35 cellular contexts compared by ENCODE assay signal in genomic region chr4:83846193-83846830, GRCh38.
"Had no signal": no experiment of that assay in that cellular context is flagged by ENCODE, and none has a peak within 500 bp of the region (broad histone marks: within the 10 kb centered on the region; RNA-seq: fewer than 3 reads in every experiment).

No MANE protein-coding gene starts in this region.

- H3K4me3 ChIP-seq: ascending aorta, MG63, Peyer's patch, SJCRH30, SK-N-MC had no signal

- DNase-seq: activated CD4-positive, alpha-beta T cell treated with anti-CD3 and anti-CD28 coated beads for 36 hours; activated CD4-positive, alpha-beta T cell treated with anti-CD3 and anti-CD28 coated beads, Interleukin-2, amount 10 ng/mL, durations not matched to agents 7 days and 5 days; activated CD4-positive, alpha-beta T cell treated with anti-CD3 and anti-CD28 coated beads, Interleukin-2, amount 50 U/mL, for 48 hours; activated CD8-positive, alpha-beta T cell treated with anti-CD3 and anti-CD28 coated beads, Interleukin-2, amount 10 ng/mL, durations not matched to agents 7 days and 5 days; activated gamma-delta T cell; activated naive CD4-positive, alpha-beta T cell treated with Interleukin-2 at 50 U/mL for 16 hours; activated naive CD8-positive, alpha-beta T cell treated with anti-CD3 and anti-CD28 coated beads, Interleukin-2, amount 10 ng/mL, durations not matched to agents 7 days and 5 days; activated T-cell treated with anti-CD3 and anti-CD28 coated beads, Interleukin-2, amount 50 U/mL, for 24 hours; amygdala; caudate nucleus; cerebellar nuclear complex; Kasumi-1; KG1; MG63; NCI-H1048; NCI-H1105 treated with DMSO at 0.1 percent for 48 hours; NCI-H1436; NCI-H1694; NCI-H1930; NCI-H2081 treated with DMSO at 0.1 percent for 48 hours; NCI-H510A; NCI-H526; NCI-H748 treated with DMSO at 0.1 percent for 48 hours; NK-92 treated with Interleukin-12 subunit alpha and Interleukin-12 subunit beta, amount 100 ng/mL, for 24 hours; PC-3; Peyer's patch; RPMI8226; SHP77; SJCRH30; T1000 had no signal

- H3K27ac Mint-ChIP-seq: activated CD4-positive, alpha-beta T cell treated with anti-CD3 and anti-CD28 coated beads for 36 hours; activated CD4-positive, alpha-beta T cell treated with anti-CD3 and anti-CD28 coated beads, Interleukin-2, amount 10 ng/mL, durations not matched to agents 7 days and 5 days; activated CD8-positive, alpha-beta T cell treated with anti-CD3 and anti-CD28 coated beads, Interleukin-2, amount 10 ng/mL, durations not matched to agents 7 days and 5 days; activated naive CD4-positive, alpha-beta T cell treated with anti-CD3 and anti-CD28 coated beads, Interleukin-2, amount 50 U/mL, for 24 hours; activated naive CD8-positive, alpha-beta T cell treated with anti-CD3 and anti-CD28 coated beads, Interleukin-2, amount 10 ng/mL, durations not matched to agents 7 days and 5 days; activated T-cell treated with anti-CD3 and anti-CD28 coated beads, Interleukin-2, amount 50 U/mL, for 24 hours; activated T-helper 2 cell treated with anti-CD3 and anti-CD28 coated beads, Interferon-gamma antibody, Interleukin-2, Interleukin-4, amounts not matched to agents 10 μg/mL and 5 μg/mL and 100 μg/mL, durations not matched to agents 14 hours and 24 hours and 36 hours had no signal

- H3K36me3 Mint-ChIP-seq: activated naive CD4-positive, alpha-beta T cell treated with anti-CD3 and anti-CD28 coated beads, Interleukin-2, amount 50 U/mL, for 24 hours; activated naive CD8-positive, alpha-beta T cell treated with anti-CD3 and anti-CD28 coated beads, Interleukin-2, amount 10 ng/mL, durations not matched to agents 7 days and 5 days had no signal

- H3K4me3 Mint-ChIP-seq: activated CD4-positive, alpha-beta T cell treated with anti-CD3 and anti-CD28 coated beads for 36 hours; activated CD4-positive, alpha-beta T cell treated with anti-CD3 and anti-CD28 coated beads, Interleukin-2, amount 10 ng/mL, durations not matched to agents 7 days and 5 days; activated CD8-positive, alpha-beta T cell treated with anti-CD3 and anti-CD28 coated beads, Interleukin-2, amount 10 ng/mL, durations not matched to agents 7 days and 5 days; activated naive CD4-positive, alpha-beta T cell treated with anti-CD3 and anti-CD28 coated beads, Interleukin-2, amount 50 U/mL, for 24 hours; activated naive CD8-positive, alpha-beta T cell treated with anti-CD3 and anti-CD28 coated beads, Interleukin-2, amount 10 ng/mL, durations not matched to agents 7 days and 5 days; activated T-cell treated with anti-CD3 and anti-CD28 coated beads, Interleukin-2, amount 50 U/mL, for 24 hours had no signal

- H3K27ac ChIP-seq: ascending aorta, Peyer's patch, SJCRH30, SK-N-MC had no signal

- H3K27me3 Mint-ChIP-seq: activated CD4-positive, alpha-beta T cell treated with anti-CD3 and anti-CD28 coated beads, Interleukin-2, amount 10 ng/mL, durations not matched to agents 7 days and 5 days; activated naive CD8-positive, alpha-beta T cell treated with anti-CD3 and anti-CD28 coated beads, Interleukin-2, amount 10 ng/mL, durations not matched to agents 7 days and 5 days; activated T-cell treated with anti-CD3 and anti-CD28 coated beads, Interleukin-2, amount 50 U/mL, for 24 hours had no signal

- H3K36me3 ChIP-seq: ascending aorta, MG63, Peyer's patch, SJCRH30 had no signal

- H3K4me1 Mint-ChIP-seq: activated CD4-positive, alpha-beta T cell treated with anti-CD3 and anti-CD28 coated beads for 36 hours; activated CD4-positive, alpha-beta T cell treated with anti-CD3 and anti-CD28 coated beads, Interleukin-2, amount 10 ng/mL, durations not matched to agents 7 days and 5 days; activated naive CD4-positive, alpha-beta T cell treated with anti-CD3 and anti-CD28 coated beads, Interleukin-2, amount 50 U/mL, for 24 hours; activated naive CD8-positive, alpha-beta T cell treated with anti-CD3 and anti-CD28 coated beads, Interleukin-2, amount 10 ng/mL, durations not matched to agents 7 days and 5 days had no signal

- H3K9me3 ChIP-seq: ascending aorta, MG63, Peyer's patch, SJCRH30 had no signal

- ATAC-seq: activated CD4-positive, alpha-beta T cell treated with anti-CD3 and anti-CD28 coated beads for 36 hours; activated CD4-positive, CD25-positive, alpha-beta regulatory T cell treated with anti-CD3 and anti-CD28 coated beads, Interleukin-2, amount 50 U/mL, for 24 hours; activated CD8-positive, alpha-beta T cell treated with anti-CD3 and anti-CD28 coated beads, Interleukin-2, amount 10 ng/mL, durations not matched to agents 7 days and 5 days; PC-3 had no signal

- H3K4me1 ChIP-seq: ascending aorta, Peyer's patch, SJCRH30 had no signal

- H3K27me3 ChIP-seq: ascending aorta, MG63, Peyer's patch, SJCRH30 had no signal

- H3K9me3 Mint-ChIP-seq: activated CD4-positive, alpha-beta T cell treated with anti-CD3 and anti-CD28 coated beads, Interleukin-2, amount 10 ng/mL, durations not matched to agents 7 days and 5 days; activated naive CD4-positive, alpha-beta T cell treated with anti-CD3 and anti-CD28 coated beads, Interleukin-2, amount 50 U/mL, for 24 hours; activated naive CD8-positive, alpha-beta T cell treated with anti-CD3 and anti-CD28 coated beads, Interleukin-2, amount 10 ng/mL, durations not matched to agents 7 days and 5 days; activated T-cell treated with anti-CD3 and anti-CD28 coated beads, Interleukin-2, amount 50 U/mL, for 24 hours; activated T-helper 2 cell treated with anti-CD3 and anti-CD28 coated beads, Interferon-gamma antibody, Interleukin-2, Interleukin-4, amounts not matched to agents 10 μg/mL and 5 μg/mL and 100 μg/mL, durations not matched to agents 14 hours and 24 hours and 36 hours had no signal
